Comparison of ENCODE assay signal across 9 cellular contexts in genomic region chr7:5428470-5429252, GRCh38. TPM values are rescaled to one million over a fixed set of nuclear protein-coding genes. Genes with fewer than 3 reads are reported as not detected.
DNase-seq lines count a peak whose midpoint lies in the region; ATAC-seq and TF ChIP-seq lines count a peak whose summit lies in the region.
"Had no signal": no experiment of that assay in that cellular context is flagged by ENCODE, and none has a peak within 500 bp of the region (broad histone marks: within the 10 kb centered on the region; RNA-seq: fewer than 3 reads in every experiment).

No MANE protein-coding gene starts in this region.

- H3K36me3 Mint-ChIP-seq in glutamatergic neuron (ENCODE audit: unreplicated experiment) = peaks cover 5% of the 10 kb centered on the region

- no peaks in the 10 kb centered on the region for H3K27me3 ChIP-seq in MG63
- H3K27me3 ChIP-seq: SJSA1 had no signal

- H3K9me3 Mint-ChIP-seq in glutamatergic neuron (ENCODE audit: unreplicated experiment) = peaks cover 28% of the 10 kb centered on the region

- TF ChIP-seq CTCF in VCaP (conservative IDR thresholded peaks at IDR 0.05) = 0 out of 2 replicates have a peak, but pooled peaks have one; percentile 21
- peak; percentile 8 for TF ChIP-seq CTCF in glutamatergic neuron (IDR thresholded peaks at IDR 0.05; ENCODE audit: partially characterized antibody, unreplicated experiment)
- no peak for TF ChIP-seq CTCF in omental fat pad (IDR thresholded peaks at IDR 0.05)

- H3K4me3 ChIP-seq in MG63 = peak overlapping the region; percentile 98

- peaks cover 16% of the 10 kb centered on the region for H3K36me3 ChIP-seq in MG63

- H3K4me3 Mint-ChIP-seq in glutamatergic neuron (ENCODE audit: unreplicated experiment) = peak overlapping the region; percentile 96

- H3K27ac ChIP-seq in VCaP = peak overlapping the region; percentile 100

- ATAC-seq in omental fat pad (ENCODE audit: low FRiP score) = peak; percentile 21
- ATAC-seq in HG03565 (IDR thresholded peaks at IDR 0.05; ENCODE audit: unreplicated experiment) = no peak

- no peaks in the 10 kb centered on the region for H3K9me3 ChIP-seq in MG63
- H3K9me3 ChIP-seq: SJSA1 had no signal

- DNase-seq in DMS53 (lab: John Stamatoyannopoulos, UW) = peak; percentile 89
- peak; percentile 85 for DNase-seq in MG63
- DNase-seq in glutamatergic neuron = peak; percentile 49
- no peak for DNase-seq in omental fat pad (ENCODE audit: low spot score)
- DNase-seq in stimulated activated naive CD4-positive, alpha-beta T cell (lab: John Stamatoyannopoulos, UW) = no peak
- DNase-seq in activated effector memory CD4-positive, alpha-beta T cell treated with anti-CD3 and anti-CD28 coated beads, Interleukin-2, amount 50 U/mL, for 16 hours = no peak

- peak overlapping the region; percentile 70 for H3K27ac Mint-ChIP-seq in glutamatergic neuron (ENCODE audit: unreplicated experiment)

- H3K4me1 Mint-ChIP-seq in glutamatergic neuron (ENCODE audit: low read depth, unreplicated experiment) = peaks cover 11% of the 10 kb centered on the region

- H3K27me3 Mint-ChIP-seq in glutamatergic neuron (ENCODE audit: unreplicated experiment) = peaks cover 29% of the 10 kb centered on the region

RNA-seq across cellular contexts. Expression of gene TNRC18, which starts 5.0 kb away (rescaled TPM):
- 17.3 and 25.0 TPM in 2 replicates for total RNA-seq in MG63 (2014; rRNA removed; shearing (Covaris generic); ENCODE audit: low replicate concordance)
- total RNA-seq in glutamatergic neuron (ENCODE audit: unreplicated experiment) = 54.6 TPM
- total RNA-seq in omental fat pad = 10 to 100 TPM; 26.0 to 62.4 (median 29.4) TPM

Comparison
In these comparisons a context has a peak if more than half of its experiments do, and no peak if none do; other contexts are left out.
1. DNase-seq: peak in DMS53 (single experiment), MG63 (single experiment) and glutamatergic neuron (single experiment); none in omental fat pad (single experiment), stimulated activated naive CD4-positive, alpha-beta T cell (0 of 6) and activated effector memory CD4-positive, alpha-beta T cell treated with anti-CD3 and anti-CD28 coated beads, Interleukin-2, amount 50 U/mL, for 16 hours (single experiment).
2. CTCF ChIP-seq: peak in VCaP (single experiment) and glutamatergic neuron (single experiment); none in omental fat pad (0 of 3).